Comparison of ENCODE assay signal across 4 cellular contexts in genomic region chr4:48164561-48164960, GRCh38. TPM values are rescaled to one million over a fixed set of nuclear protein-coding genes. Genes with fewer than 3 reads are reported as not detected.
"Had no signal": no experiment of that assay in that cellular context is flagged by ENCODE, and none has a peak within 500 bp of the region (broad histone marks: within the 10 kb centered on the region; RNA-seq: fewer than 3 reads in every experiment).

No MANE protein-coding gene starts in this region.

RNA-seq across cellular contexts. Expression of gene TXK, which starts 30.5 kb away (rescaled TPM):
- total RNA-seq: GM23248, H1, H7, HFFc6 had no signal
- polyA plus RNA-seq: GM23248, H1 had no signal
